In genomic region chr7:37371755-37372154, GRCh38 we compare ENCODE assay signal across 11 cellular contexts.
"Had no signal": no experiment of that assay in that cellular context is flagged by ENCODE, and none has a peak within 500 bp of the region (broad histone marks: within the 10 kb centered on the region; RNA-seq: fewer than 3 reads in every experiment).

No MANE protein-coding gene starts in this region.

- H3K27ac Mint-ChIP-seq: nephron, T-cell had no signal

- H3K4me1 Mint-ChIP-seq: nephron had no signal

- H3K4me3 Mint-ChIP-seq: nephron, T-cell had no signal

- ATAC-seq: left ventricle myocardium superior, T-cell, upper lobe of right lung had no signal

- DNase-seq: activated gamma-delta T cell; caudate nucleus; cortex of kidney; effector CD8-positive, alpha-beta T cell; left ventricle myocardium superior; mesenchymal stem cell; stimulated activated naive CD4-positive, alpha-beta T cell; T-cell; upper lobe of right lung; WERI-Rb-1 had no signal

- H3K27me3 Mint-ChIP-seq: T-cell had no signal
